In genomic region chr14:106872619-106873446, GRCh38 we compare ENCODE assay signal across 8 cellular contexts.
DNase-seq lines count a peak whose midpoint lies in the region; ATAC-seq and TF ChIP-seq lines count a peak whose summit lies in the region.

No MANE protein-coding gene starts in this region.

- ATAC-seq in GM19023 (IDR thresholded peaks at IDR 0.05; ENCODE audit: unreplicated experiment) (peak; percentile 69), SK-N-SH treated with all-trans-retinoic acid at 6 μM for 48 hours (peak; percentile 90), HG02884 (IDR thresholded peaks at IDR 0.05; ENCODE audit: unreplicated experiment) (no peak)

- TF ChIP-seq CTCF in liver (IDR thresholded peaks at IDR 0.05; ENCODE audit: low read depth, low read length, missing input control) = peak; percentile 50

- DNase-seq in LHCN-M2 (ENCODE audit: low read depth) = peak; percentile 69
- DNase-seq in activated naive CD4-positive, alpha-beta T cell (lab: John Stamatoyannopoulos, UW) = peak; percentile 63 to 85 (median 76)
- DNase-seq in stimulated activated naive CD4-positive, alpha-beta T cell treated with Interleukin-2 at 50 U/mL for 16 hours (lab: John Stamatoyannopoulos, UW) = peak; percentile 80

- H3K4me1 ChIP-seq in BLaER1 = peaks cover 69% of the 10 kb centered on the region
- no peaks in the 10 kb centered on the region for H3K4me1 ChIP-seq in liver (ENCODE audit: control insufficient read depth in 4 of 4, insufficient read depth in 4 of 4, low read length in 3 of 4)

- H3K9me3 ChIP-seq in BLaER1 = no peaks in the 10 kb centered on the region
- H3K9me3 ChIP-seq in liver (ENCODE audit: control insufficient read depth in 4 of 4, low read length in 3 of 4) = no peaks in the 10 kb centered on the region

- peak overlapping the region; percentile 88 for H3K4me2 ChIP-seq in BLaER1

- H3K27ac ChIP-seq in BLaER1 (peak overlapping the region; percentile 42; the same call in 1 of the 2 replicates), liver (ENCODE audit: low read depth in 1 of 2, low read length in 2 of 2) (no peak overlapping the region)

- no peaks in the 10 kb centered on the region for H4K20me1 ChIP-seq in BLaER1

- peak; percentile 10 to 47 for TF ChIP-seq RAD21 in liver (IDR thresholded peaks at IDR 0.05)

- H3K27me3 ChIP-seq in BLaER1 = no peaks in the 10 kb centered on the region
- H3K27me3 ChIP-seq in liver (ENCODE audit: control insufficient read depth in 4 of 4, insufficient read depth in 4 of 4, low read length in 3 of 4) = peaks cover 0 to 5% (median 0%) of the 10 kb centered on the region in 4 donors

- 0 out of 2 replicates have a peak overlapping the region, but pooled peaks have one; percentile 9 for H3K9ac ChIP-seq in BLaER1
- H3K9ac ChIP-seq in liver (ENCODE audit: low read depth in 1 of 2, low read length in 2 of 2) = no peak overlapping the region

- 39% methylated on average over 23 of the region's 23 CpGs for WGBS in liver

- peak overlapping the region; percentile 35; the same call in 1 of the 2 replicates for H3K4me3 ChIP-seq in BLaER1
- H3K4me3 ChIP-seq in liver (ENCODE audit: low read depth in 1 of 3, low read length in 3 of 3) = no peak overlapping the region

- H3K36me3 ChIP-seq in BLaER1 (no peaks in the 10 kb centered on the region), liver (ENCODE audit: control insufficient read depth in 4 of 4, insufficient read depth in 3 of 4, low read depth in 1 of 4, low read length in 3 of 4) (no peaks in the 10 kb centered on the region)

TF ChIP-seq in SK-N-SH treated with all-trans-retinoic acid at 6 μM for 48 hours, 23 proteins besides CTCF, POLR2A, EP300 and RAD21:
- no peak for TF ChIP-seq POU6F1 (CRISPR knock-in tag; IDR thresholded peaks at IDR 0.05; ENCODE audit: borderline replicate concordance, low read depth)
- no peak for TF ChIP-seq TOX (CRISPR knock-in tag; IDR thresholded peaks at IDR 0.05; ENCODE audit: borderline replicate concordance)
- TF ChIP-seq CSDC2 (CRISPR knock-in tag; IDR thresholded peaks at IDR 0.05) = no peak
- TF ChIP-seq CSRNP3 (CRISPR knock-in tag; IDR thresholded peaks at IDR 0.05) = no peak
- no peak for TF ChIP-seq OSR1 (CRISPR knock-in tag; IDR thresholded peaks at IDR 0.05)
- no peak for TF ChIP-seq SNAI2 (CRISPR knock-in tag; IDR thresholded peaks at IDR 0.05)
- no peak for TF ChIP-seq BACH2 (CRISPR knock-in tag; IDR thresholded peaks at IDR 0.05; ENCODE audit: borderline replicate concordance)
- TF ChIP-seq PPARA (CRISPR knock-in tag; IDR thresholded peaks at IDR 0.05; ENCODE audit: borderline replicate concordance) = no peak
- no peak for TF ChIP-seq ZNF70 (CRISPR knock-in tag; IDR thresholded peaks at IDR 0.05)
TF ChIP-seq in SK-N-SH treated with all-trans-retinoic acid at 6 μM for 48 hours: peak in this region for 0.

TF ChIP-seq in liver, 16 proteins besides CTCF, POLR2A, EP300 and RAD21:
- TF ChIP-seq NR2F2 (IDR thresholded peaks at IDR 0.05) (no peak), SP1 (IDR thresholded peaks at IDR 0.05) (no peak), JUND (IDR thresholded peaks at IDR 0.05) (no peak), GABPA (IDR thresholded peaks at IDR 0.05 in 1 of 2, conservative IDR thresholded peaks at IDR 0.05 in 1 of 2) (no peak), HNF4A (conservative IDR thresholded peaks at IDR 0.05) (no peak), MAX (IDR thresholded peaks at IDR 0.05) (no peak), EGR1 (IDR thresholded peaks at IDR 0.05; ENCODE audit: low read depth in 2 of 2) (no peak), FOXA2 (IDR thresholded peaks at IDR 0.05) (no peak), YY1 (IDR thresholded peaks at IDR 0.05) (no peak), FOXA1 (IDR thresholded peaks at IDR 0.05) (no peak), ATF3 (IDR thresholded peaks at IDR 0.05) (no peak), HNF4G (IDR thresholded peaks at IDR 0.05) (no peak), REST (IDR thresholded peaks at IDR 0.05) (no peak), TAF1 (conservative IDR thresholded peaks at IDR 0.05) (no peak)
